In the genomic region with DNA sequence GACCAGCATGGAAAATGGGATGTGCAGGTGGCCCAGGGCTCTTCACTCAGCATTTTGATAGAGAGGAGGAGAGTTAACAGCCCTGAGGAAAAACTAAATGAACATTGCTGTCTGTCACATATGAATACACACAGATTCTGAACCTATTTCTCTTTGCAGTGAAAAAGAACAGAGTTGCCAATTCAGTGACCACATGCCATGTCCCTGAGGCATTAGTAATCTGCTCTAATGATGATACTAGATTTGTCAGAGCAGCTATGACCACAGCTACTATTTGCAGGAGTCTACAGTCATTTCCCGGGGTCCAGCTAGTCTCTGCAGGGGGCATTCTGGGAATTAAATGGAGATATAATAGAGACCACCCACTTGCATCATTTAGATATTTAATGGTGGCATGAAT, we compare ENCODE assay signal across 27 cellular contexts.
DNase-seq lines count a peak whose midpoint lies in the region; ATAC-seq and TF ChIP-seq lines count a peak whose summit lies in the region.
"Had no signal": no experiment of that assay in that cellular context is flagged by ENCODE, and none has a peak within 500 bp of the region (broad histone marks: within the 10 kb centered on the region; RNA-seq: fewer than 3 reads in every experiment).

No MANE protein-coding gene starts in this region.

- no peak overlapping the region for H3K9ac ChIP-seq in PC-3 (ENCODE audit: low read length)

- DNase-seq in ELR (ENCODE audit: low read depth) (peak; percentile 82), PC-3 (peak; percentile 68), epithelial cell of esophagus (ENCODE audit: low read depth) (peak; percentile 19), renal cortical epithelial cell (ENCODE audit: low read depth) (peak; percentile 56), erythroblast (lab: John Stamatoyannopoulos, UW) (no peak)
- no peak for DNase-seq in activated CD4-positive, alpha-beta T cell treated with anti-CD3 and anti-CD28 coated beads, Interleukin-2, amount 10 ng/mL, durations not matched to agents 7 days and 5 days
- no peak for DNase-seq in activated T-helper 1 cell treated with anti-CD3 and anti-CD28 coated beads, Interleukin-12 subunit alpha, Interleukin-12 subunit beta, Interleukin-2, Interleukin-4 antibody, amounts not matched to agents 30 ng/mL and 10 ng/mL and 1 ng/mL, durations not matched to agents 14 hours and 24 hours and 36 hours (ENCODE audit: low spot score)
- no peak for DNase-seq in effector memory CD4-positive, alpha-beta T cell
- DNase-seq: ACHN; activated CD4-positive, alpha-beta T cell treated with anti-CD3 and anti-CD28 coated beads for 36 hours; activated CD8-positive, alpha-beta T cell treated with anti-CD3 and anti-CD28 coated beads, Interleukin-2, amount 10 ng/mL, durations not matched to agents 7 days and 5 days; activated naive CD4-positive, alpha-beta T cell treated with anti-CD3 and anti-CD28 coated beads, Interleukin-2, amount 10 ng/mL, durations not matched to agents 7 days and 5 days; adrenal gland; brain microvascular endothelial cell; GOT3; NCI-H1092; NCI-H2029; NCI-H524 treated with DMSO at 0.1 percent for 48 hours; OCI-M1; posterior cingulate gyrus; stimulated activated CD4-positive, alpha-beta T cell treated with anti-CD3 and anti-CD28 coated beads, Interleukin-4, amount 100 ng/mL, for 4 hours had no signal

- intact Hi-C loops in PC-3 (cut with micrococcal nuclease): no loop called here
- intact Hi-C loops in activated T-helper 1 cell treated with anti-CD3 and anti-CD28 coated beads, Interleukin-12 subunit alpha, Interleukin-12 subunit beta, Interleukin-2, Interleukin-4 antibody, amounts not matched to agents 30 ng/mL and 10 ng/mL and 1 ng/mL, durations not matched to agents 14 hours and 24 hours and 36 hours (cut with micrococcal nuclease): no loop called here

- no peak for TF ChIP-seq POLR2A in erythroblast (IDR thresholded peaks at IDR 0.05; ENCODE audit: low read length)

- no peaks in the 10 kb centered on the region for H3K27me3 ChIP-seq in PC-3 (ENCODE audit: low read length)
- no peaks in the 10 kb centered on the region for H3K27me3 ChIP-seq in effector memory CD4-positive, alpha-beta T cell (replicated peaks; ENCODE audit: control insufficient read depth, insufficient read depth, low read length, poor library complexity, severe bottlenecking)
- H3K27me3 ChIP-seq: adrenal gland, brain microvascular endothelial cell, tibial nerve had no signal

- peak; percentile 60 for ATAC-seq in PC-3
- ATAC-seq: activated CD4-positive, alpha-beta T cell treated with anti-CD3 and anti-CD28 coated beads for 36 hours; activated CD8-positive, alpha-beta T cell treated with anti-CD3 and anti-CD28 coated beads, Interleukin-2, amount 10 ng/mL, durations not matched to agents 7 days and 5 days; activated T-helper 17 cell treated with anti-CD3 and anti-CD28 coated beads, Interleukin-2, amount 50 U/mL, for 72 hours; left lobe of liver; Right ventricle myocardium inferior; sciatic nerve had no signal

- POLR2A ChIA-PET in PC-3 (lab: Charles Lee; ENCODE audit: unreplicated experiment): no interaction called here
- POLR2A ChIA-PET in activated CD4-positive, alpha-beta T cell treated with anti-CD3 and anti-CD28 coated beads, Interleukin-2, amount 10 ng/mL, durations not matched to agents 7 days and 5 days (lab: Charles Lee): no interaction called here

- CTCF ChIA-PET in PC-3 (lab: Charles Lee): no interaction called here
- CTCF ChIA-PET in activated CD4-positive, alpha-beta T cell treated with anti-CD3 and anti-CD28 coated beads, Interleukin-2, amount 10 ng/mL, durations not matched to agents 7 days and 5 days (lab: Charles Lee): no interaction called here

- H3K27me3 Mint-ChIP-seq in activated CD4-positive, alpha-beta T cell treated with anti-CD3 and anti-CD28 coated beads, Interleukin-2, amount 10 ng/mL, durations not matched to agents 7 days and 5 days: peaks cover 1% of the 10 kb centered on the region
- H3K27me3 Mint-ChIP-seq in activated T-helper 1 cell treated with anti-CD3 and anti-CD28 coated beads, Interleukin-12 subunit alpha, Interleukin-12 subunit beta, Interleukin-2, Interleukin-4 antibody, amounts not matched to agents 30 ng/mL and 10 ng/mL and 1 ng/mL, durations not matched to agents 14 hours and 24 hours and 36 hours (ENCODE audit: insufficient read depth): no peaks in the 10 kb centered on the region
- H3K27me3 Mint-ChIP-seq: activated CD4-positive, alpha-beta T cell treated with anti-CD3 and anti-CD28 coated beads for 36 hours; activated naive CD4-positive, alpha-beta T cell treated with anti-CD3 and anti-CD28 coated beads, Interleukin-2, amount 10 ng/mL, durations not matched to agents 7 days and 5 days; memory B cell had no signal

- H4K20me1 ChIP-seq in PC-3 (ENCODE audit: low read length): no peaks in the 10 kb centered on the region

- H3K36me3 ChIP-seq in PC-3 (ENCODE audit: low read depth, low read length): no peaks in the 10 kb centered on the region
- no peaks in the 10 kb centered on the region for H3K36me3 ChIP-seq in effector memory CD4-positive, alpha-beta T cell (ENCODE audit: control insufficient read depth, insufficient read depth, low read length)
- H3K36me3 ChIP-seq: adrenal gland, brain microvascular endothelial cell, tibial nerve had no signal

- no peaks in the 10 kb centered on the region for H3F3A ChIP-seq in PC-3 (ENCODE audit: low read length, unreplicated experiment)

- H3K4me2 ChIP-seq in PC-3 (ENCODE audit: low read length): 0 out of 2 replicates have a peak overlapping the region, but pooled peaks have one; percentile 3

- BruUV-seq in PC-3 (replicated peaks; lab: Mats Ljungman, UMichigan): no TSS peak

- H3K9me2 ChIP-seq in PC-3 (replicated peaks; ENCODE audit: low read length): no peaks in the 10 kb centered on the region

- no peak for TF ChIP-seq CTCF in PC-3 (conservative IDR thresholded peaks at IDR 0.05; ENCODE audit: low read depth, low read length)
- TF ChIP-seq CTCF in epithelial cell of esophagus (IDR thresholded peaks at IDR 0.05; ENCODE audit: insufficient read depth, low read depth, low read length, missing control alignments): no peak

- H3K9me3 Mint-ChIP-seq in activated CD4-positive, alpha-beta T cell treated with anti-CD3 and anti-CD28 coated beads, Interleukin-2, amount 10 ng/mL, durations not matched to agents 7 days and 5 days: no peaks in the 10 kb centered on the region
- no peaks in the 10 kb centered on the region for H3K9me3 Mint-ChIP-seq in activated T-helper 1 cell treated with anti-CD3 and anti-CD28 coated beads, Interleukin-12 subunit alpha, Interleukin-12 subunit beta, Interleukin-2, Interleukin-4 antibody, amounts not matched to agents 30 ng/mL and 10 ng/mL and 1 ng/mL, durations not matched to agents 14 hours and 24 hours and 36 hours

- H3K27ac ChIP-seq in PC-3 (ENCODE audit: low read length): peak overlapping the region; percentile 40
- no peak overlapping the region for H3K27ac ChIP-seq in effector memory CD4-positive, alpha-beta T cell (ENCODE audit: insufficient read depth, low read length, poor library complexity, severe bottlenecking)
- H3K27ac ChIP-seq: adrenal gland, brain microvascular endothelial cell, tibial nerve had no signal

- no peaks in the 10 kb centered on the region for H3K79me2 ChIP-seq in PC-3 (ENCODE audit: low read length)

- no peak overlapping the region for H3K4me3 Mint-ChIP-seq in activated CD4-positive, alpha-beta T cell treated with anti-CD3 and anti-CD28 coated beads, Interleukin-2, amount 10 ng/mL, durations not matched to agents 7 days and 5 days
- H3K4me3 Mint-ChIP-seq in activated T-helper 1 cell treated with anti-CD3 and anti-CD28 coated beads, Interleukin-12 subunit alpha, Interleukin-12 subunit beta, Interleukin-2, Interleukin-4 antibody, amounts not matched to agents 30 ng/mL and 10 ng/mL and 1 ng/mL, durations not matched to agents 14 hours and 24 hours and 36 hours: no peak overlapping the region
- H3K4me3 Mint-ChIP-seq: activated CD4-positive, alpha-beta T cell treated with anti-CD3 and anti-CD28 coated beads for 36 hours; activated CD8-positive, alpha-beta T cell treated with anti-CD3 and anti-CD28 coated beads, Interleukin-2, amount 10 ng/mL, durations not matched to agents 7 days and 5 days; activated naive CD4-positive, alpha-beta T cell treated with anti-CD3 and anti-CD28 coated beads, Interleukin-2, amount 10 ng/mL, durations not matched to agents 7 days and 5 days; activated T-helper 17 cell treated with anti-CD3 and anti-CD28 coated beads, Interleukin-2, amount 50 U/mL, for 72 hours; memory B cell had no signal

- peaks cover 33% of the 10 kb centered on the region for H3K4me1 ChIP-seq in PC-3 (ENCODE audit: insufficient read depth, low read length)
- H3K4me1 ChIP-seq in effector memory CD4-positive, alpha-beta T cell (ENCODE audit: control insufficient read depth, insufficient read depth, low read length, poor library complexity, severe bottlenecking): no peaks in the 10 kb centered on the region
- H3K4me1 ChIP-seq: adrenal gland, tibial nerve had no signal

- H3K4me3 ChIP-seq in PC-3 (ENCODE audit: low read length) (no peak overlapping the region), epithelial cell of esophagus (ENCODE audit: low read length) (no peak overlapping the region)
- H3K4me3 ChIP-seq in effector memory CD4-positive, alpha-beta T cell (ENCODE audit: insufficient read depth, low read depth, low read length, poor library complexity, severe bottlenecking): no peak overlapping the region
- H3K4me3 ChIP-seq: adrenal gland, tibial nerve had no signal

- no peak overlapping the region for H3K27ac Mint-ChIP-seq in activated CD4-positive, alpha-beta T cell treated with anti-CD3 and anti-CD28 coated beads, Interleukin-2, amount 10 ng/mL, durations not matched to agents 7 days and 5 days
- no peak overlapping the region for H3K27ac Mint-ChIP-seq in activated T-helper 1 cell treated with anti-CD3 and anti-CD28 coated beads, Interleukin-12 subunit alpha, Interleukin-12 subunit beta, Interleukin-2, Interleukin-4 antibody, amounts not matched to agents 30 ng/mL and 10 ng/mL and 1 ng/mL, durations not matched to agents 14 hours and 24 hours and 36 hours
- H3K27ac Mint-ChIP-seq: activated CD4-positive, alpha-beta T cell treated with anti-CD3 and anti-CD28 coated beads for 36 hours; activated CD8-positive, alpha-beta T cell treated with anti-CD3 and anti-CD28 coated beads, Interleukin-2, amount 10 ng/mL, durations not matched to agents 7 days and 5 days; activated naive CD4-positive, alpha-beta T cell treated with anti-CD3 and anti-CD28 coated beads, Interleukin-2, amount 10 ng/mL, durations not matched to agents 7 days and 5 days; activated T-helper 17 cell treated with anti-CD3 and anti-CD28 coated beads, Interleukin-2, amount 50 U/mL, for 72 hours; memory B cell had no signal

- no peaks in the 10 kb centered on the region for H3K9me3 ChIP-seq in PC-3 (ENCODE audit: low read length)
- no peaks in the 10 kb centered on the region for H3K9me3 ChIP-seq in effector memory CD4-positive, alpha-beta T cell (ENCODE audit: control insufficient read depth, low read length)
- H3K9me3 ChIP-seq: adrenal gland, tibial nerve had no signal

- H2AFZ ChIP-seq in PC-3 (ENCODE audit: low read length): no peak overlapping the region

- H3K36me3 Mint-ChIP-seq in activated CD4-positive, alpha-beta T cell treated with anti-CD3 and anti-CD28 coated beads, Interleukin-2, amount 10 ng/mL, durations not matched to agents 7 days and 5 days (ENCODE audit: low read depth): no peaks in the 10 kb centered on the region
- no peaks in the 10 kb centered on the region for H3K36me3 Mint-ChIP-seq in activated T-helper 1 cell treated with anti-CD3 and anti-CD28 coated beads, Interleukin-12 subunit alpha, Interleukin-12 subunit beta, Interleukin-2, Interleukin-4 antibody, amounts not matched to agents 30 ng/mL and 10 ng/mL and 1 ng/mL, durations not matched to agents 14 hours and 24 hours and 36 hours (ENCODE audit: low read depth)
- H3K36me3 Mint-ChIP-seq: activated naive CD4-positive, alpha-beta T cell treated with anti-CD3 and anti-CD28 coated beads, Interleukin-2, amount 10 ng/mL, durations not matched to agents 7 days and 5 days; memory B cell had no signal

- H3K4me1 Mint-ChIP-seq in activated CD4-positive, alpha-beta T cell treated with anti-CD3 and anti-CD28 coated beads, Interleukin-2, amount 10 ng/mL, durations not matched to agents 7 days and 5 days: no peaks in the 10 kb centered on the region
- H3K4me1 Mint-ChIP-seq in activated T-helper 1 cell treated with anti-CD3 and anti-CD28 coated beads, Interleukin-12 subunit alpha, Interleukin-12 subunit beta, Interleukin-2, Interleukin-4 antibody, amounts not matched to agents 30 ng/mL and 10 ng/mL and 1 ng/mL, durations not matched to agents 14 hours and 24 hours and 36 hours (ENCODE audit: low read depth): no peaks in the 10 kb centered on the region
- H3K4me1 Mint-ChIP-seq: activated CD4-positive, alpha-beta T cell treated with anti-CD3 and anti-CD28 coated beads for 36 hours; activated naive CD4-positive, alpha-beta T cell treated with anti-CD3 and anti-CD28 coated beads, Interleukin-2, amount 10 ng/mL, durations not matched to agents 7 days and 5 days; activated T-helper 17 cell treated with anti-CD3 and anti-CD28 coated beads, Interleukin-2, amount 50 U/mL, for 72 hours; memory B cell had no signal

Comparison
In these comparisons a context has a peak if more than half of its experiments do, and no peak if none do; other contexts are left out.
1. DNase-seq: peak in ELR (single experiment), PC-3 (single experiment), epithelial cell of esophagus (single experiment) and renal cortical epithelial cell (single experiment); none in activated CD4-positive, alpha-beta T cell treated with anti-CD3 and anti-CD28 coated beads, Interleukin-2, amount 10 ng/mL, durations not matched to agents 7 days and 5 days (single experiment), erythroblast (0 of 2), activated T-helper 1 cell treated with anti-CD3 and anti-CD28 coated beads, Interleukin-12 subunit alpha, Interleukin-12 subunit beta, Interleukin-2, Interleukin-4 antibody, amounts not matched to agents 30 ng/mL and 10 ng/mL and 1 ng/mL, durations not matched to agents 14 hours and 24 hours and 36 hours (single experiment) and effector memory CD4-positive, alpha-beta T cell (0 of 3).